In genomic region chr18:12308386-12309100, GRCh38 we compare ENCODE assay signal across 8 cellular contexts. TPM values are rescaled to one million over a fixed set of nuclear protein-coding genes. Genes with fewer than 3 reads are reported as not detected.
DNase-seq lines count a peak whose midpoint lies in the region; ATAC-seq and TF ChIP-seq lines count a peak whose summit lies in the region.

No MANE protein-coding gene starts in this region.

- H3K4me1 ChIP-seq in SJCRH30 (no peaks in the 10 kb centered on the region), right lobe of liver (peaks cover 0 to 3% (median 0%) of the 10 kb centered on the region in 4 donors), stomach (peaks cover 31 to 62% (median 48%) of the 10 kb centered on the region in 4 donors), MM.1S (ENCODE audit: low read length) (no peaks in the 10 kb centered on the region)

- H3K4me2 ChIP-seq in MM.1S (ENCODE audit: low read depth, low read length), result no peak overlapping the region

- H3F3A ChIP-seq in MM.1S (ENCODE audit: insufficient read depth, low read length), result no peaks in the 10 kb centered on the region

- TF ChIP-seq CTCF in right lobe of liver (IDR thresholded peaks at IDR 0.05), result no peak
- no peak for TF ChIP-seq CTCF in stomach (IDR thresholded peaks at IDR 0.05)
- no peak for TF ChIP-seq CTCF in MM.1S (IDR thresholded peaks at IDR 0.05; ENCODE audit: low read length)

- intact Hi-C loops in right lobe of liver (cut with DNase I) (no loop called here), stomach (cut with DNase I; ENCODE audit: low total_unique reads) (no loop called here)

- WGBS in right lobe of liver (ENCODE audit: insufficient coverage, low coverage, low lambda C conversion rate, missing lambda C conversion rate), result 0% methylated on average over 3 of the region's 81 CpGs
- 0 to 6% (median 1%) methylated on average over 12 to 81 of the region's 81 CpGs for WGBS in stomach, 5 donors

- H3K9me3 ChIP-seq in SJCRH30 (replicated peaks) (no peaks in the 10 kb centered on the region), right lobe of liver (no peaks in the 10 kb centered on the region), stomach (peaks cover 0 to 11% (median 7%) of the 10 kb centered on the region in 4 donors), MM.1S (replicated peaks; ENCODE audit: insufficient read depth, low read length) (no peaks in the 10 kb centered on the region)

- no peak for TF ChIP-seq EP300 in stomach (IDR thresholded peaks at IDR 0.05)

- H3K36me3 ChIP-seq in SJCRH30 (peaks cover 31% of the 10 kb centered on the region), right lobe of liver (no peaks in the 10 kb centered on the region), stomach (peaks cover 0 to 22% (median 21%) of the 10 kb centered on the region in 4 donors), MM.1S (replicated peaks; ENCODE audit: insufficient read depth, low read length) (no peaks in the 10 kb centered on the region)

- no peak overlapping the region for H3K9ac ChIP-seq in MM.1S (ENCODE audit: low read length)

- H3K9me2 ChIP-seq in MM.1S (replicated peaks; ENCODE audit: insufficient read depth, low read length), result no peaks in the 10 kb centered on the region

- H3K27me3 ChIP-seq in SJCRH30 (no peaks in the 10 kb centered on the region), right lobe of liver (no peaks in the 10 kb centered on the region), stomach (peaks cover 0 to 51% (median 30%) of the 10 kb centered on the region in 3 donors), MM.1S (replicated peaks; ENCODE audit: insufficient read depth, low read length) (peaks cover 15% of the 10 kb centered on the region)

- H2AFZ ChIP-seq in MM.1S (ENCODE audit: low read length), result no peak overlapping the region

- peak; percentile 30 for DNase-seq in COR-L47 (lab: John Stamatoyannopoulos, UW)
- DNase-seq in SJCRH30, result peak; percentile 66
- peak; percentile 84 for DNase-seq in dermis blood vessel endothelial cell
- peak in 2 of 3 donors; percentile 55 to 79 for DNase-seq in right lobe of liver
- peak; percentile 70 for DNase-seq in stomach
- no peak for DNase-seq in MM.1S

- H4K20me1 ChIP-seq in MM.1S (ENCODE audit: insufficient read depth, low read length), result no peaks in the 10 kb centered on the region

- H3K4me3 ChIP-seq in SJCRH30 (peak overlapping the region; percentile 75), right lobe of liver (peak overlapping the region; percentile 46 to 55 (median 52)), stomach (peak overlapping the region; percentile 58 to 81 (median 69)), MM.1S (ENCODE audit: low read length) (no peak overlapping the region)

- ATAC-seq in GM19397 (IDR thresholded peaks at IDR 0.05; ENCODE audit: unreplicated experiment) (peak; percentile 54), HG03378 (IDR thresholded peaks at IDR 0.05; ENCODE audit: unreplicated experiment) (peak; percentile 66), right lobe of liver (peak; percentile 64 to 77 (median 64))

- no peaks in the 10 kb centered on the region for H3K79me2 ChIP-seq in MM.1S (ENCODE audit: low read length)

- H3K27ac ChIP-seq in SJCRH30 (peak overlapping the region; percentile 67), right lobe of liver (peak overlapping the region; percentile 62 to 94 (median 78)), stomach (peak overlapping the region; percentile 76 to 98 (median 94)), MM.1S (ENCODE audit: low read length) (no peak overlapping the region)

- TF ChIP-seq POLR2A in right lobe of liver (IDR thresholded peaks at IDR 0.05), result peak; percentile 34
- peak in 1 of 4 donors; percentile 25 for TF ChIP-seq POLR2A in stomach (IDR thresholded peaks at IDR 0.05)

RNA-seq across cellular contexts. Expression of gene TUBB6, which starts 0.5 kb away (rescaled TPM):
- 108 and 127 TPM in 2 replicates for total RNA-seq in SJCRH30 (2014; rRNA removed; shearing (Covaris generic))
- total RNA-seq in dermis blood vessel endothelial cell (877 and 1,390 TPM in 2 replicates), right lobe of liver (10 to 100 TPM in 2 of 6 experiments, 1 to 10 TPM in 4; 2.4 to 18.5 (median 9.0) TPM), stomach (100 to 1,000 TPM; 154 to 333 (median 248) TPM)
- polyA plus RNA-seq in stomach, result 100 to 1,000 TPM in 1 of 3 donors, 10 to 100 TPM in 2; 66.6 to 108 (median 92.2) TPM

RNA-seq across cellular contexts. Expression of gene CIDEA, which starts 54.4 kb away (rescaled TPM):
- total RNA-seq in SJCRH30 (2014; rRNA removed; shearing (Covaris generic)), result not detected in 2 replicates
- 1.2 and 1.9 TPM in 2 replicates for total RNA-seq in dermis blood vessel endothelial cell
- not detected for total RNA-seq in right lobe of liver
- total RNA-seq in stomach, result not detected
- under 1 TPM in 2 of 3 donors, not detected in 1; 0.15 to 0.44 TPM for polyA plus RNA-seq in stomach
